Comparison of ENCODE assay signal across 8 cellular contexts in genomic region chr10:27319752-27320561, GRCh38.
DNase-seq lines count a peak whose midpoint lies in the region; ATAC-seq lines count a peak whose summit lies in the region.

No MANE protein-coding gene starts in this region.

- no peaks in the 10 kb centered on the region for H3K9me3 Mint-ChIP-seq in effector memory CD8-positive, alpha-beta T cell
- no peaks in the 10 kb centered on the region for H3K9me3 Mint-ChIP-seq in stimulated activated naive CD8-positive, alpha-beta T cell treated with anti-CD3 and anti-CD28 coated beads, Interleukin-15, amount 100 ng/mL, for 72 hours

- DNase-seq in SKM-1 (lab: John Stamatoyannopoulos, UW; ENCODE audit: unreplicated experiment) (peak; percentile 72), lung microvascular endothelial cell (ENCODE audit: low read depth in 2 of 2) (peak; percentile 5 to 17), NCI-H82 (lab: John Stamatoyannopoulos, UW) (no peak), HK-2 (ENCODE audit: unreplicated experiment) (no peak)
- DNase-seq in effector memory CD8-positive, alpha-beta T cell, result no peak
- DNase-seq in stimulated activated naive CD8-positive, alpha-beta T cell treated with anti-CD3 and anti-CD28 coated beads, Interleukin-15, amount 100 ng/mL, for 72 hours, result no peak

- H3K36me3 Mint-ChIP-seq in effector memory CD8-positive, alpha-beta T cell (ENCODE audit: insufficient read depth), result no peaks in the 10 kb centered on the region

- H3K27me3 Mint-ChIP-seq in effector memory CD8-positive, alpha-beta T cell, result peaks cover 7 to 9% of the 10 kb centered on the region in 2 donors
- peaks cover 23% of the 10 kb centered on the region for H3K27me3 Mint-ChIP-seq in stimulated activated naive CD8-positive, alpha-beta T cell treated with anti-CD3 and anti-CD28 coated beads, Interleukin-15, amount 100 ng/mL, for 72 hours

- no peaks in the 10 kb centered on the region for H3K4me1 Mint-ChIP-seq in effector memory CD8-positive, alpha-beta T cell (ENCODE audit: low read depth in 2 of 2)
- no peaks in the 10 kb centered on the region for H3K4me1 Mint-ChIP-seq in stimulated activated naive CD8-positive, alpha-beta T cell treated with anti-CD3 and anti-CD28 coated beads, Interleukin-15, amount 100 ng/mL, for 72 hours

- no peak overlapping the region for H3K27ac Mint-ChIP-seq in effector memory CD8-positive, alpha-beta T cell
- H3K27ac Mint-ChIP-seq in stimulated activated naive CD8-positive, alpha-beta T cell treated with anti-CD3 and anti-CD28 coated beads, Interleukin-15, amount 100 ng/mL, for 72 hours, result peak overlapping the region in 1 of 2 donors; percentile 72

- peak; percentile 67 for ATAC-seq in GM18517 (IDR thresholded peaks at IDR 0.05; ENCODE audit: unreplicated experiment)
- ATAC-seq in HG02885 (IDR thresholded peaks at IDR 0.05; ENCODE audit: poor library complexity, unreplicated experiment), result peak; percentile 76
- no peak for ATAC-seq in effector memory CD8-positive, alpha-beta T cell (replicated peaks)
- peak; percentile 69 for ATAC-seq in stimulated activated naive CD8-positive, alpha-beta T cell treated with anti-CD3 and anti-CD28 coated beads, Interleukin-15, amount 100 ng/mL, for 72 hours

- H3K4me3 Mint-ChIP-seq in effector memory CD8-positive, alpha-beta T cell, result peak overlapping the region; percentile 5 to 14
- peak overlapping the region; percentile 56 to 62 for H3K4me3 Mint-ChIP-seq in stimulated activated naive CD8-positive, alpha-beta T cell treated with anti-CD3 and anti-CD28 coated beads, Interleukin-15, amount 100 ng/mL, for 72 hours

Comparison
In these comparisons a context has a peak if more than half of its experiments do, and no peak if none do; other contexts are left out.
1. DNase-seq: peak in SKM-1 (single experiment) and lung microvascular endothelial cell (2 of 2); none in effector memory CD8-positive, alpha-beta T cell (0 of 3), stimulated activated naive CD8-positive, alpha-beta T cell treated with anti-CD3 and anti-CD28 coated beads, Interleukin-15, amount 100 ng/mL, for 72 hours (0 of 2), NCI-H82 (single experiment) and HK-2 (single experiment).